ENCODE assay signal across 1 cellular context in the genomic region with DNA sequence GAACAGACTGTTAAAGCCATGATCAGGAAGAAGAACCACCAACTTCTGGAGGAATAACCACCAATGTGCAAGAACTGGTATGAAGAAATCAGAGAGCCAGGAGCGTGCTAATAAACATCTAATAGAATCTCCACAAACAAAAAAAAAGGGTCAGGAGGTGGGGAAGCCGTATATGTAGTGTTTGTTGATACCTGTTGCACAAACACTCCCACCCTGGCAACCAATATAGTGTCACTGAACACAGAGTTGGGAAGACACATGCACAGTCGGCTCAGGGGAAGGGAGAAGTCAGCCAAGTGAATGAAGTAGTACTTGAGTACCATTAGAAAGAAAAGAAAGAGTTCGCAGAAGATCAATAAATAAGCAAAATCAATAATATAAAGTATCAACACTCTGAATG.
TF ChIP-seq lines count a peak whose summit lies in the region.

No MANE protein-coding gene starts in this region.

TF ChIP-seq in H1, 55 proteins besides CTCF, POLR2A, EP300 and RAD21 (continued from another document):
- TF ChIP-seq RFX5 (IDR thresholded peaks at IDR 0.05; ENCODE audit: borderline replicate concordance, low read depth, low read length), result no peak
